ENCODE assay signal across 1 cellular context in genomic region chr19:1027953-1028902, GRCh38.
TF ChIP-seq lines count a peak whose summit lies in the region.

No MANE protein-coding gene starts in this region.

TF ChIP-seq in HepG2, 621 proteins besides CTCF, POLR2A, EP300 and RAD21 (continued from another document and continues in another):
- TF ChIP-seq RXRB (CRISPR knock-in tag; IDR thresholded peaks at IDR 0.05; ENCODE audit: borderline replicate concordance) (no peak), MIER2 (CRISPR knock-in tag; IDR thresholded peaks at IDR 0.05) (no peak), ZNF530 (CRISPR knock-in tag; IDR thresholded peaks at IDR 0.05; ENCODE audit: low read depth) (no peak), ZNF225 (CRISPR knock-in tag; IDR thresholded peaks at IDR 0.05) (no peak), CC2D1A (CRISPR knock-in tag; IDR thresholded peaks at IDR 0.05) (no peak), NFKB2 (CRISPR knock-in tag; IDR thresholded peaks at IDR 0.05; ENCODE audit: borderline replicate concordance) (no peak), SMAD9 (CRISPR knock-in tag; IDR thresholded peaks at IDR 0.05) (no peak), SATB2 (CRISPR knock-in tag; IDR thresholded peaks at IDR 0.05) (no peak), ZNF878 (CRISPR knock-in tag; IDR thresholded peaks at IDR 0.05) (no peak), HDAC1 (CRISPR knock-in tag; IDR thresholded peaks at IDR 0.05) (peak; percentile 62; the same call in 1 of the 2 replicates), GMEB2 (CRISPR knock-in tag; IDR thresholded peaks at IDR 0.05; ENCODE audit: low read depth) (no peak), NR2F6 (IDR thresholded peaks at IDR 0.05) (no peak), NR2F6 (CRISPR knock-in tag; IDR thresholded peaks at IDR 0.05) (0 out of 2 replicates have a peak, but pooled peaks have one; percentile 37), SNAPC4 (CRISPR knock-in tag; IDR thresholded peaks at IDR 0.05) (0 out of 2 replicates have a peak, but pooled peaks have one; percentile 31), U2AF1 (optimal IDR thresholded peaks at IDR 0.05; ENCODE audit: low read depth, low read length) (no peak), ZNF367 (CRISPR knock-in tag; IDR thresholded peaks at IDR 0.05; ENCODE audit: borderline replicate concordance) (no peak), HOXD1 (CRISPR knock-in tag; IDR thresholded peaks at IDR 0.05) (no peak), TFDP2 (CRISPR knock-in tag; IDR thresholded peaks at IDR 0.05) (0 out of 2 replicates have a peak, but pooled peaks have one; percentile 37), ZNF432 (CRISPR knock-in tag; IDR thresholded peaks at IDR 0.05; ENCODE audit: borderline replicate concordance) (no peak), ATF7-NPFF (CRISPR knock-in tag; IDR thresholded peaks at IDR 0.05; ENCODE audit: low read depth) (no peak), IKZF4 (CRISPR knock-in tag; IDR thresholded peaks at IDR 0.05; ENCODE audit: borderline replicate concordance, low read depth, not compliant biosample characterization) (no peak), ARID4A (CRISPR knock-in tag; IDR thresholded peaks at IDR 0.05; ENCODE audit: borderline replicate concordance) (peak; percentile 47; the same call in 1 of the 2 replicates), REXO4 (CRISPR knock-in tag; IDR thresholded peaks at IDR 0.05; ENCODE audit: borderline replicate concordance) (no peak), TOE1 (CRISPR knock-in tag; IDR thresholded peaks at IDR 0.05) (no peak), FOXC1 (CRISPR knock-in tag; IDR thresholded peaks at IDR 0.05; ENCODE audit: borderline replicate concordance) (0 out of 2 replicates have a peak, but pooled peaks have one; percentile 32), PATZ1 (CRISPR knock-in tag; IDR thresholded peaks at IDR 0.05) (peak; percentile 95), TGIF2 (CRISPR knock-in tag; IDR thresholded peaks at IDR 0.05) (no peak), ZFP90 (CRISPR knock-in tag; IDR thresholded peaks at IDR 0.05; ENCODE audit: borderline replicate concordance) (no peak)
- TF ChIP-seq, protein P1, sequence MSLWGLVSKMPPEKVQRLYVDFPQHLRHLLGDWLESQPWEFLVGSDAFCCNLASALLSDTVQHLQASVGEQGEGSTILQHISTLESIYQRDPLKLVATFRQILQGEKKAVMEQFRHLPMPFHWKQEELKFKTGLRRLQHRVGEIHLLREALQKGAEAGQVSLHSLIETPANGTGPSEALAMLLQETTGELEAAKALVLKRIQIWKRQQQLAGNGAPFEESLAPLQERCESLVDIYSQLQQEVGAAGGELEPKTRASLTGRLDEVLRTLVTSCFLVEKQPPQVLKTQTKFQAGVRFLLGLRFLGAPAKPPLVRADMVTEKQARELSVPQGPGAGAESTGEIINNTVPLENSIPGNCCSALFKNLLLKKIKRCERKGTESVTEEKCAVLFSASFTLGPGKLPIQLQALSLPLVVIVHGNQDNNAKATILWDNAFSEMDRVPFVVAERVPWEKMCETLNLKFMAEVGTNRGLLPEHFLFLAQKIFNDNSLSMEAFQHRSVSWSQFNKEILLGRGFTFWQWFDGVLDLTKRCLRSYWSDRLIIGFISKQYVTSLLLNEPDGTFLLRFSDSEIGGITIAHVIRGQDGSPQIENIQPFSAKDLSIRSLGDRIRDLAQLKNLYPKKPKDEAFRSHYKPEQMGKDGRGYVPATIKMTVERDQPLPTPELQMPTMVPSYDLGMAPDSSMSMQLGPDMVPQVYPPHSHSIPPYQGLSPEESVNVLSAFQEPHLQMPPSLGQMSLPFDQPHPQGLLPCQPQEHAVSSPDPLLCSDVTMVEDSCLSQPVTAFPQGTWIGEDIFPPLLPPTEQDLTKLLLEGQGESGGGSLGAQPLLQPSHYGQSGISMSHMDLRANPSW (CRISPR knock-in tag; IDR thresholded peaks at IDR 0.05; ENCODE audit: borderline replicate concordance), result no peak
- TF ChIP-seq, protein P2, sequence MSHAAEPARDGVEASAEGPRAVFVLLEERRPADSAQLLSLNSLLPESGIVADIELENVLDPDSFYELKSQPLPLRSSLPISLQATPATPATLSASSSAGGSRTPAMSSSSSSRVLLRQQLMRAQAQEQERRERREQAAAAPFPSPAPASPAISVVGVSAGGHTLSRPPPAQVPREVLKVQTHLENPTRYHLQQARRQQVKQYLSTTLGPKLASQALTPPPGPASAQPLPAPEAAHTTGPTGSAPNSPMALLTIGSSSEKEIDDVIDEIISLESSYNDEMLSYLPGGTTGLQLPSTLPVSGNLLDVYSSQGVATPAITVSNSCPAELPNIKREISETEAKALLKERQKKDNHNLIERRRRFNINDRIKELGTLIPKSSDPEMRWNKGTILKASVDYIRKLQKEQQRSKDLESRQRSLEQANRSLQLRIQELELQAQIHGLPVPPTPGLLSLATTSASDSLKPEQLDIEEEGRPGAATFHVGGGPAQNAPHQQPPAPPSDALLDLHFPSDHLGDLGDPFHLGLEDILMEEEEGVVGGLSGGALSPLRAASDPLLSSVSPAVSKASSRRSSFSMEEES (CRISPR knock-in tag; IDR thresholded peaks at IDR 0.05), result no peak
- TF ChIP-seq, protein P3, sequence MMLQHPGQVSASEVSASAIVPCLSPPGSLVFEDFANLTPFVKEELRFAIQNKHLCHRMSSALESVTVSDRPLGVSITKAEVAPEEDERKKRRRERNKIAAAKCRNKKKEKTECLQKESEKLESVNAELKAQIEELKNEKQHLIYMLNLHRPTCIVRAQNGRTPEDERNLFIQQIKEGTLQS (CRISPR knock-in tag; IDR thresholded peaks at IDR 0.05), result no peak
- TF ChIP-seq, protein P4, sequence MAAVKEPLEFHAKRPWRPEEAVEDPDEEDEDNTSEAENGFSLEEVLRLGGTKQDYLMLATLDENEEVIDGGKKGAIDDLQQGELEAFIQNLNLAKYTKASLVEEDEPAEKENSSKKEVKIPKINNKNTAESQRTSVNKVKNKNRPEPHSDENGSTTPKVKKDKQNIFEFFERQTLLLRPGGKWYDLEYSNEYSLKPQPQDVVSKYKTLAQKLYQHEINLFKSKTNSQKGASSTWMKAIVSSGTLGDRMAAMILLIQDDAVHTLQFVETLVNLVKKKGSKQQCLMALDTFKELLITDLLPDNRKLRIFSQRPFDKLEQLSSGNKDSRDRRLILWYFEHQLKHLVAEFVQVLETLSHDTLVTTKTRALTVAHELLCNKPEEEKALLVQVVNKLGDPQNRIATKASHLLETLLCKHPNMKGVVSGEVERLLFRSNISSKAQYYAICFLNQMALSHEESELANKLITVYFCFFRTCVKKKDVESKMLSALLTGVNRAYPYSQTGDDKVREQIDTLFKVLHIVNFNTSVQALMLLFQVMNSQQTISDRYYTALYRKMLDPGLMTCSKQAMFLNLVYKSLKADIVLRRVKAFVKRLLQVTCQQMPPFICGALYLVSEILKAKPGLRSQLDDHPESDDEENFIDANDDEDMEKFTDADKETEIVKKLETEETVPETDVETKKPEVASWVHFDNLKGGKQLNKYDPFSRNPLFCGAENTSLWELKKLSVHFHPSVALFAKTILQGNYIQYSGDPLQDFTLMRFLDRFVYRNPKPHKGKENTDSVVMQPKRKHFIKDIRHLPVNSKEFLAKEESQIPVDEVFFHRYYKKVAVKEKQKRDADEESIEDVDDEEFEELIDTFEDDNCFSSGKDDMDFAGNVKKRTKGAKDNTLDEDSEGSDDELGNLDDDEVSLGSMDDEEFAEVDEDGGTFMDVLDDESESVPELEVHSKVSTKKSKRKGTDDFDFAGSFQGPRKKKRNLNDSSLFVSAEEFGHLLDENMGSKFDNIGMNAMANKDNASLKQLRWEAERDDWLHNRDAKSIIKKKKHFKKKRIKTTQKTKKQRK (IDR thresholded peaks at IDR 0.05; ENCODE audit: low read length), result no peak
